ENCODE assay signal across 15 cellular contexts in genomic region chr15:23569513-23569912, GRCh38. TPM values are rescaled to one million over a fixed set of nuclear protein-coding genes. Genes with fewer than 3 reads are reported as not detected.
DNase-seq lines count a peak whose midpoint lies in the region; ATAC-seq, FAIRE-seq and TF ChIP-seq lines count a peak whose summit lies in the region.
"Had no signal": no experiment of that assay in that cellular context is flagged by ENCODE, and none has a peak within 500 bp of the region (broad histone marks: within the 10 kb centered on the region; RNA-seq: fewer than 3 reads in every experiment).

No MANE protein-coding gene starts in this region.

- ATAC-seq in DND-41 (ENCODE audit: insufficient read depth, low read depth) (no peak), pancreas (peak; percentile 72 to 83 (median 78)), HG02885 (IDR thresholded peaks at IDR 0.05; ENCODE audit: poor library complexity, unreplicated experiment) (no peak)
- ATAC-seq: K562 had no signal

- no peak overlapping the region for H3K9ac ChIP-seq in DND-41 (ENCODE audit: low read depth, low read length)

- peaks cover 94% of the 10 kb centered on the region for H3K79me2 ChIP-seq in DND-41 (ENCODE audit: insufficient read depth, low read length)

- 9 to 15% methylated on average over 1 of the region's 1 CpG for WGBS in pancreas, 2 donors

- no peak for TF ChIP-seq CTCF in DND-41 (IDR thresholded peaks at IDR 0.05; ENCODE audit: borderline replicate concordance, extremely low read depth, low read length, poor library complexity, severe bottlenecking)
- TF ChIP-seq CTCF in epithelial cell of esophagus (IDR thresholded peaks at IDR 0.05; ENCODE audit: insufficient read depth, low read depth, low read length, missing control alignments) = no peak
- no peak for TF ChIP-seq CTCF in pancreas (IDR thresholded peaks at IDR 0.05)

- H3K4me2 ChIP-seq in DND-41 (ENCODE audit: insufficient read depth, low read length) = peak overlapping the region; percentile 97; the same call in 1 of the 2 replicates

- H2AFZ ChIP-seq in DND-41 (ENCODE audit: low read depth, low read length) = no peak overlapping the region

- H3K4me1 ChIP-seq in DND-41 (ENCODE audit: insufficient read depth, low read length) = peaks cover 39% of the 10 kb centered on the region
- peaks cover 7 to 11% (median 9%) of the 10 kb centered on the region in 3 donors for H3K4me1 ChIP-seq in pancreas
- H3K4me1 ChIP-seq: BE2C had no signal

- H3K27me3 ChIP-seq in DND-41 (ENCODE audit: insufficient read depth, low read length, poor library complexity) = no peaks in the 10 kb centered on the region
- H3K27me3 ChIP-seq in pancreas = no peaks in the 10 kb centered on the region
- H3K27me3 ChIP-seq: BE2C, MG63 had no signal

- H4K20me1 ChIP-seq in DND-41 (ENCODE audit: insufficient read depth, low read length) = peaks cover 64% of the 10 kb centered on the region

- H3K9me3 ChIP-seq in DND-41 (ENCODE audit: insufficient read depth, low read length, severe bottlenecking) (no peaks in the 10 kb centered on the region), pancreas (no peaks in the 10 kb centered on the region)
- H3K9me3 ChIP-seq: BE2C, MG63 had no signal

- intact Hi-C loops in pancreas (cut with DNase I) (loop anchor here in 1 of 3 donors (10.0 kb wide), 1 partner anchor 55 kb away; no protein-coding TSS in a partner anchor), posterior cingulate gyrus (cut with DNase I) (loop anchor here (10.0 kb wide), 1 partner anchor 55 kb away; no protein-coding TSS in a partner anchor)

- DNase-seq in DND-41 (no peak), NCI-H524 treated with DMSO at 0.1 percent for 48 hours (lab: John Stamatoyannopoulos, UW) (peak; percentile 43), epithelial cell of esophagus (ENCODE audit: low read depth) (peak; percentile 0), pancreas (peak in 1 of 6 donors; percentile 19), posterior cingulate gyrus (no peak), KG1 (lab: John Stamatoyannopoulos, UW) (no peak), 8988T (no peak)
- DNase-seq: BE2C; CD4-positive, alpha-beta memory T cell; MG63; NCI-H1105; NCI-H1694 treated with DMSO at 0.1 percent for 48 hours; NCI-H510A treated with DMSO at 0.1 percent for 48 hours had no signal

- no peak overlapping the region for H3K4me3 ChIP-seq in DND-41 (ENCODE audit: low read depth in 1 of 2, low read length in 2 of 2)
- H3K4me3 ChIP-seq in epithelial cell of esophagus (ENCODE audit: low read length) = no peak overlapping the region
- H3K4me3 ChIP-seq in pancreas = no peak overlapping the region
- H3K4me3 ChIP-seq: K562, MG63 had no signal

- H3K27ac ChIP-seq in DND-41 (ENCODE audit: low read length) (no peak overlapping the region), pancreas (no peak overlapping the region)

- H3K36me3 ChIP-seq in DND-41 (ENCODE audit: insufficient read depth, low read length) = peaks cover 49% of the 10 kb centered on the region
- H3K36me3 ChIP-seq in pancreas = no peaks in the 10 kb centered on the region
- H3K36me3 ChIP-seq: BE2C had no signal

- FAIRE-seq in pancreas (lab: Jason Lieb, UNC) = no peak
- FAIRE-seq: K562 had no signal

RNA-seq across cellular contexts. Expression of gene MKRN3, which starts 4.0 kb away (rescaled TPM):
- total RNA-seq in pancreas = 1 to 10 TPM in 1 of 6 donors, under 1 TPM in 1, not detected in 4; 0.43 to 2.1 TPM
- polyA plus RNA-seq in pancreas = under 1 TPM; 0.40 to 0.42 TPM

Comparison
In these comparisons a context has a peak if more than half of its experiments do, and no peak if none do; other contexts are left out.
1. ATAC-seq: peak in pancreas (4 of 4); none in DND-41 (single experiment) and HG02885 (single experiment).
2. DNase-seq: peak in NCI-H524 treated with DMSO at 0.1 percent for 48 hours (single experiment) and epithelial cell of esophagus (single experiment); none in DND-41 (single experiment), posterior cingulate gyrus (0 of 10), KG1 (single experiment) and 8988T (single experiment).